1 cellular context compared by ENCODE assay signal in the genomic region with DNA sequence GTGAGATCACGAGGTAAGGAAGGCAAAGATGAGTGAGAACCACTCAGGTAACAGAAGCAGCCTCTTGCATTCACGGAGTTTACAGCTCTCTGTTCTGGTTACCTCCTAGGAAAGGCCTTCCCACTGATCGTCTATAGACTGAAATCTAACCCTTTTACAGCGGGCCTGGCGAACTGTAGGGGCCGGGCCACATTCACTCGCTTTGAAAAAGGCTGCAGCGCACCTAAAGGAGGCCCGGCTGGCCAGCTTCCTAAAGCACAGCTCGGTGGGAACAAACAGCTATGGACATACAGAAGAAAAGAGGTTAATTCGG.
TF ChIP-seq lines count a peak whose summit lies in the region.

No MANE protein-coding gene starts in this region.

TF ChIP-seq in GM12878, 131 proteins besides CTCF, POLR2A, EP300 and RAD21:
- no peak for TF ChIP-seq RELA (IDR thresholded peaks at IDR 0.05; ENCODE audit: borderline replicate concordance, partially characterized antibody)
- no peak for TF ChIP-seq FOS (IDR thresholded peaks at IDR 0.05; ENCODE audit: borderline replicate concordance, extremely low read depth, insufficient read length)
- TF ChIP-seq PAX5 (IDR thresholded peaks at IDR 0.05; ENCODE audit: borderline replicate concordance, low read depth, low read length) = no peak
- TF ChIP-seq, protein P1, sequence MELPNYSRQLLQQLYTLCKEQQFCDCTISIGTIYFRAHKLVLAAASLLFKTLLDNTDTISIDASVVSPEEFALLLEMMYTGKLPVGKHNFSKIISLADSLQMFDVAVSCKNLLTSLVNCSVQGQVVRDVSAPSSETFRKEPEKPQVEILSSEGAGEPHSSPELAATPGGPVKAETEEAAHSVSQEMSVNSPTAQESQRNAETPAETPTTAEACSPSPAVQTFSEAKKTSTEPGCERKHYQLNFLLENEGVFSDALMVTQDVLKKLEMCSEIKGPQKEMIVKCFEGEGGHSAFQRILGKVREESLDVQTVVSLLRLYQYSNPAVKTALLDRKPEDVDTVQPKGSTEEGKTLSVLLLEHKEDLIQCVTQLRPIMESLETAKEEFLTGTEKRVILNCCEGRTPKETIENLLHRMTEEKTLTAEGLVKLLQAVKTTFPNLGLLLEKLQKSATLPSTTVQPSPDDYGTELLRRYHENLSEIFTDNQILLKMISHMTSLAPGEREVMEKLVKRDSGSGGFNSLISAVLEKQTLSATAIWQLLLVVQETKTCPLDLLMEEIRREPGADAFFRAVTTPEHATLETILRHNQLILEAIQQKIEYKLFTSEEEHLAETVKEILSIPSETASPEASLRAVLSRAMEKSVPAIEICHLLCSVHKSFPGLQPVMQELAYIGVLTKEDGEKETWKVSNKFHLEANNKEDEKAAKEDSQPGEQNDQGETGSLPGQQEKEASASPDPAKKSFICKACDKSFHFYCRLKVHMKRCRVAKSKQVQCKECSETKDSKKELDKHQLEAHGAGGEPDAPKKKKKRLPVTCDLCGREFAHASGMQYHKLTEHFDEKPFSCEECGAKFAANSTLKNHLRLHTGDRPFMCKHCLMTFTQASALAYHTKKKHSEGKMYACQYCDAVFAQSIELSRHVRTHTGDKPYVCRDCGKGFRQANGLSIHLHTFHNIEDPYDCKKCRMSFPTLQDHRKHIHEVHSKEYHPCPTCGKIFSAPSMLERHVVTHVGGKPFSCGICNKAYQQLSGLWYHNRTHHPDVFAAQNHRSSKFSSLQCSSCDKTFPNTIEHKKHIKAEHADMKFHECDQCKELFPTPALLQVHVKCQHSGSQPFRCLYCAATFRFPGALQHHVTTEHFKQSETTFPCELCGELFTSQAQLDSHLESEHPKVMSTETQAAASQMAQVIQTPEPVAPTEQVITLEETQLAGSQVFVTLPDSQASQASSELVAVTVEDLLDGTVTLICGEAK (IDR thresholded peaks at IDR 0.05; ENCODE audit: borderline replicate concordance) = no peak
- TF ChIP-seq IRF4 (IDR thresholded peaks at IDR 0.05; ENCODE audit: low read depth, low read length) = no peak
- TF ChIP-seq ZNF622 (IDR thresholded peaks at IDR 0.05) = no peak
- TF ChIP-seq MEF2B (IDR thresholded peaks at IDR 0.05; ENCODE audit: partially characterized antibody, poor library complexity, severe bottlenecking) = no peak
- no peak for TF ChIP-seq FOXM1 (IDR thresholded peaks at IDR 0.05; ENCODE audit: low read depth, low read length)
- no peak for TF ChIP-seq POU2F2 (IDR thresholded peaks at IDR 0.05; ENCODE audit: borderline replicate concordance, low read depth, low read length)
- no peak for TF ChIP-seq NFIC (IDR thresholded peaks at IDR 0.05; ENCODE audit: low read depth, low read length)
- TF ChIP-seq, protein P2, sequence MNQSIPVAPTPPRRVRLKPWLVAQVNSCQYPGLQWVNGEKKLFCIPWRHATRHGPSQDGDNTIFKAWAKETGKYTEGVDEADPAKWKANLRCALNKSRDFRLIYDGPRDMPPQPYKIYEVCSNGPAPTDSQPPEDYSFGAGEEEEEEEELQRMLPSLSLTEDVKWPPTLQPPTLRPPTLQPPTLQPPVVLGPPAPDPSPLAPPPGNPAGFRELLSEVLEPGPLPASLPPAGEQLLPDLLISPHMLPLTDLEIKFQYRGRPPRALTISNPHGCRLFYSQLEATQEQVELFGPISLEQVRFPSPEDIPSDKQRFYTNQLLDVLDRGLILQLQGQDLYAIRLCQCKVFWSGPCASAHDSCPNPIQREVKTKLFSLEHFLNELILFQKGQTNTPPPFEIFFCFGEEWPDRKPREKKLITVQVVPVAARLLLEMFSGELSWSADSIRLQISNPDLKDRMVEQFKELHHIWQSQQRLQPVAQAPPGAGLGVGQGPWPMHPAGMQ (IDR thresholded peaks at IDR 0.05; ENCODE audit: borderline replicate concordance) = no peak
- no peak for TF ChIP-seq MYC (IDR thresholded peaks at IDR 0.05; ENCODE audit: insufficient read depth, insufficient read length, insufficient replicate concordance, low read length, severe bottlenecking)
